14 cellular contexts compared by ENCODE assay signal in the genomic region with DNA sequence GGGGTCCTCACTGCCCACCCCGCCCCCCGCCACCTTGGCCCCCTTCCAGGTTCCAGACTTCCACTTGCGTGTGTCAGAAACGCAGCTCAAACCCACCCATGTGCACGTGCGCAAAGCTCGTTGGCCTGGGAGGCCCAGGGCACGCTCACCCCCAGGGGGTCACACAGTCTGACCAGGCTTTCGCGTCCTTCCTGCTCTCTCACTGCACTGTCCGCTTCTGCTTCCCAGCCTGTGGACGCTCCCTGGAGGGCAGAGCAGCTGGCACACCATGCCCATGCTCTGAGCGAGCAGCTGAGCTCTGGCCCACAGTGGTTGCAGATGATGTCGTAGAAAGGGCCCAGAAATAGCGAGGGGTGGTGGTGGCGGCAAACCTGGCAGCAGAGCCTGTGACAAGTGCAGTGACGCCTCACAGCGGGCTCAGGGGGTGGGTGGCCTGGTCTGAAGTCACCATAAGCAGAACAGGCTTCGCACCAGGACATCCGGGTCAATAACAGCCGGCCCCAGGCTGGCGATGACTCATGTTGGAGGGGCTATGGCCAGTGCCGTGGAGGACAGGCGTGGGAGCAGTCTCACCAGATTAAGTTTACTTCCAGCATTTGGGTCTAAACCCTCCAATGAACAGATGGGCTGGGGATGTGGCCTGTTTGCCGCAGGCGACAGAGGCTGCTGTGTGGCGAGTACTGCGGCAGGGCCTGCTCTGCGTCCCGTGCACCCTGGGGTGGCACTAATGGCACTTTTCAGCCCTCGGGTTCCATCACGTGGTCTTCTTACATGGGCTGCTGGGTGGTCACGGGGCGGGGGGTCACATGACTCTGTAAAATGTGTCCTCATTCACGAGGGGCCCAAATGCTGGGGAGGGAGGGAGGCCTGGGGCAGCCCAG. TPM values are rescaled to one million over a fixed set of nuclear protein-coding genes. Genes with fewer than 3 reads are reported as not detected.
DNase-seq lines count a peak whose midpoint lies in the region; ATAC-seq and TF ChIP-seq lines count a peak whose summit lies in the region.
"Had no signal": no experiment of that assay in that cellular context is flagged by ENCODE, and none has a peak within 500 bp of the region (broad histone marks: within the 10 kb centered on the region; RNA-seq: fewer than 3 reads in every experiment).

No MANE protein-coding gene starts in this region.

- H2AK5ac ChIP-seq in H9 (ENCODE audit: insufficient read length, low read length): no peak overlapping the region

- DNase-seq in H9 (peak; percentile 46), SK-MEL-5 (ENCODE audit: low read depth, low spot score) (peak; percentile 51), glomerular endothelial cell (ENCODE audit: extremely low read depth, low read depth, low spot score) (peak; percentile 25), posterior vena cava (ENCODE audit: low spot score) (peak; percentile 83), RWPE1 (ENCODE audit: low spot score) (no peak)
- no peak for DNase-seq in activated CD8-positive, alpha-beta T cell treated with anti-CD3 and anti-CD28 coated beads for 36 hours
- no peak for DNase-seq in activated CD4-positive, alpha-beta T cell treated with anti-CD3 and anti-CD28 coated beads for 1 hour
- DNase-seq: activated T-cell treated with anti-CD3 and anti-CD28 coated beads, Interleukin-2, amount 50 U/mL, for 48 hours; GDM1; lower lobe of right lung; NCI-H1092 treated with DMSO at 0.1 percent for 48 hours; testis had no signal

- H2BK20ac ChIP-seq in H9 (ENCODE audit: low read depth, low read length, poor library complexity, severe bottlenecking): no peak overlapping the region

- H2BK15ac ChIP-seq in H9 (ENCODE audit: low read depth, low read length): no peak overlapping the region

- H4K20me1 ChIP-seq in H9 (ENCODE audit: control insufficient read depth, insufficient read depth, insufficient read length): no peaks in the 10 kb centered on the region

- no peak overlapping the region for H4K5ac ChIP-seq in H9 (ENCODE audit: insufficient read length, low read depth, low read length)

- peak overlapping the region in 2 of 3 experiments; percentile 72 to 89; a peak in 2 of 7 replicates for H3K27ac Mint-ChIP-seq in H9
- no peak overlapping the region for H3K27ac Mint-ChIP-seq in activated CD8-positive, alpha-beta T cell treated with anti-CD3 and anti-CD28 coated beads for 36 hours
- H3K27ac Mint-ChIP-seq: T-helper 1 cell treated with Interleukin-12 subunit alpha and Interleukin-12 subunit beta and Interleukin-4 antibody, amounts not matched to agents 30 μg/mL and 1 μg/mL, for 36 hours had no signal

- no peaks in the 10 kb centered on the region for H3K9me3 ChIP-seq in H9 (ENCODE audit: control insufficient read depth, low read depth, low read length)
- H3K9me3 ChIP-seq: lower lobe of right lung, testis had no signal

- TF ChIP-seq CTCF in H9 (conservative IDR thresholded peaks at IDR 0.05): no peak
- no peak for TF ChIP-seq CTCF in RWPE1 (conservative IDR thresholded peaks at IDR 0.05; ENCODE audit: low read depth)
- TF ChIP-seq CTCF in activated CD8-positive, alpha-beta T cell treated with anti-CD3 and anti-CD28 coated beads for 36 hours (IDR thresholded peaks at IDR 0.05): no peak

- H3K18ac ChIP-seq in H9 (ENCODE audit: insufficient read length, low read depth, low read length): no peak overlapping the region

- no peak overlapping the region for H3K4me3 Mint-ChIP-seq in H9
- no peak overlapping the region for H3K4me3 Mint-ChIP-seq in activated CD8-positive, alpha-beta T cell treated with anti-CD3 and anti-CD28 coated beads for 36 hours
- H3K4me3 Mint-ChIP-seq: T-helper 1 cell treated with Interleukin-12 subunit alpha and Interleukin-12 subunit beta and Interleukin-4 antibody, amounts not matched to agents 30 μg/mL and 1 μg/mL, for 36 hours had no signal

- no peak overlapping the region for H3T11ph ChIP-seq in H9 (ENCODE audit: low read length)

- no CpG with 5 or more reads among the region's 35 CpGs for WGBS in H9 (ENCODE audit: extremely low coverage, insufficient read length, low lambda C conversion rate)

- no peaks in the 10 kb centered on the region for H3K79me1 ChIP-seq in H9 (ENCODE audit: insufficient read depth, low read depth, low read length, poor library complexity, severe bottlenecking)

- H3K27me3 Mint-ChIP-seq in H9 (ENCODE audit: low read depth): peaks cover 6% of the 10 kb centered on the region
- no peaks in the 10 kb centered on the region for H3K27me3 Mint-ChIP-seq in activated CD8-positive, alpha-beta T cell treated with anti-CD3 and anti-CD28 coated beads for 36 hours

- H3K27ac ChIP-seq in H9 (ENCODE audit: insufficient read length, low read depth, low read length): no peak overlapping the region
- H3K27ac ChIP-seq in RWPE1: no peak overlapping the region
- H3K27ac ChIP-seq: lower lobe of right lung, testis had no signal

- H3K9ac ChIP-seq in H9 (ENCODE audit: extremely low read depth, insufficient read length, low read length): no peak overlapping the region

- no peak overlapping the region for H4K8ac ChIP-seq in H9 (replicated peaks; ENCODE audit: insufficient read length, low read depth, low read length)

- CTCF ChIA-PET in RWPE1 (lab: Yijun Ruan, JAX): interaction anchor here (0.6 to 2.2 kb wide), 2 partner anchors 145 to 814 kb away, joined by 3 to 6 read pairs; no protein-coding TSS in a partner anchor
- CTCF ChIA-PET in activated CD8-positive, alpha-beta T cell treated with anti-CD3 and anti-CD28 coated beads for 36 hours (lab: Charles Lee): interaction anchor here (4.4 to 5.7 kb wide), 2 partner anchors 145 to 290 kb away, joined by 60 to 65 read pairs; a partner anchor contains a TSS

- no peaks in the 10 kb centered on the region; a peak in 1 of 7 replicates for H3K36me3 Mint-ChIP-seq in H9 (ENCODE audit: insufficient read depth in 1 of 3, low read depth in 3 of 3)
- H3K36me3 Mint-ChIP-seq in activated CD8-positive, alpha-beta T cell treated with anti-CD3 and anti-CD28 coated beads for 36 hours (ENCODE audit: low read depth): no peaks in the 10 kb centered on the region

- no peaks in the 10 kb centered on the region for H3K79me2 ChIP-seq in H9 (ENCODE audit: insufficient read depth, low read length)

- H2AFZ ChIP-seq in H9 (ENCODE audit: low read length): no peak overlapping the region

- in situ Hi-C loops in SK-MEL-5 (cut with HindIII; ENCODE audit: low pct_unique_long_range_greater_than_20kb, low sequenced_read_pairs): loop anchor here (25.0 kb wide), 1 partner anchor 235 kb away; a partner anchor contains a TSS

- intact Hi-C loops in posterior vena cava (cut with DNase I): loop anchor here in 1 of 2 donors (2.0 to 10.0 kb wide), 2 partner anchors 143 to 291 kb away; a partner anchor contains a TSS
- intact Hi-C loops in activated CD8-positive, alpha-beta T cell treated with anti-CD3 and anti-CD28 coated beads for 36 hours (cut with micrococcal nuclease): loop anchor here (10.0 kb wide), 1 partner anchor 143 kb away; a partner anchor contains a TSS

- H3K4me1 ChIP-seq in H9 (ENCODE audit: insufficient read depth, low read length): no peaks in the 10 kb centered on the region
- H3K4me1 ChIP-seq: testis had no signal

- H3K56ac ChIP-seq in H9 (ENCODE audit: insufficient read length, low read depth, low read length): no peak overlapping the region

- H3K4ac ChIP-seq in H9 (ENCODE audit: low read depth, low read length): no peak overlapping the region

- no peaks in the 10 kb centered on the region for H3K9me3 Mint-ChIP-seq in H9
- no peaks in the 10 kb centered on the region for H3K9me3 Mint-ChIP-seq in activated CD8-positive, alpha-beta T cell treated with anti-CD3 and anti-CD28 coated beads for 36 hours
- H3K9me3 Mint-ChIP-seq: T-helper 1 cell treated with Interleukin-12 subunit alpha and Interleukin-12 subunit beta and Interleukin-4 antibody, amounts not matched to agents 30 μg/mL and 1 μg/mL, for 36 hours had no signal

- no peak overlapping the region for H2BK12ac ChIP-seq in H9 (ENCODE audit: insufficient read length, low read depth, low read length)

- no peak overlapping the region for H3K14ac ChIP-seq in H9 (ENCODE audit: insufficient read depth, low read length)

- POLR2A ChIA-PET in RWPE1 (lab: Yijun Ruan, JAX; ENCODE audit: low non-redundant PET): no interaction called here
- POLR2A ChIA-PET in activated CD8-positive, alpha-beta T cell treated with anti-CD3 and anti-CD28 coated beads for 36 hours (lab: Charles Lee): no interaction called here

- peaks cover 10 to 16% of the 10 kb centered on the region in 2 experiments for H3K4me1 Mint-ChIP-seq in H9
- H3K4me1 Mint-ChIP-seq in activated CD8-positive, alpha-beta T cell treated with anti-CD3 and anti-CD28 coated beads for 36 hours (ENCODE audit: low read depth): no peaks in the 10 kb centered on the region

- no peak overlapping the region for H3K23ac ChIP-seq in H9 (ENCODE audit: insufficient read length, low read depth, low read length)

- H3K23me2 ChIP-seq in H9 (ENCODE audit: insufficient read length, low read depth, low read length, poor library complexity, severe bottlenecking): no peaks in the 10 kb centered on the region

- no peak overlapping the region for H2BK5ac ChIP-seq in H9 (ENCODE audit: insufficient read length, low read length)

- no peak overlapping the region for H3K4me2 ChIP-seq in H9 (ENCODE audit: insufficient read depth, insufficient read length, low read length)

- no peaks in the 10 kb centered on the region for H3K27me3 ChIP-seq in H9 (ENCODE audit: insufficient read depth, low read length)
- H3K27me3 ChIP-seq: testis had no signal

- H4K91ac ChIP-seq in H9 (ENCODE audit: insufficient read length, low read depth, low read length): no peak overlapping the region

- ATAC-seq in GM18861 (IDR thresholded peaks at IDR 0.05; ENCODE audit: unreplicated experiment): no peak
- ATAC-seq in activated CD8-positive, alpha-beta T cell treated with anti-CD3 and anti-CD28 coated beads for 36 hours: no peak
- ATAC-seq: lower lobe of right lung had no signal

- no peak overlapping the region for H2BK120ac ChIP-seq in H9 (ENCODE audit: low read depth, low read length, poor library complexity, severe bottlenecking)

RNA-seq across cellular contexts. Expression of a gene that starts 49.0 kb away (rescaled TPM):
- total RNA-seq in H9 (2021) (6.6 and 7.8 TPM in 2 replicates), glomerular endothelial cell (2.7 TPM in 2 replicates), posterior vena cava (1 to 10 TPM; 2.8 to 3.0 TPM)
- total RNA-seq in SK-MEL-5 (2014; rRNA removed; shearing (Covaris generic)): 11.0 and 15.7 TPM in 2 replicates
- 20.2 and 24.6 TPM in 2 replicates for polyA plus RNA-seq in SK-MEL-5 (2015; cell fraction: cytosol; rRNA removed)
- polyA plus RNA-seq in SK-MEL-5 (2015; cell fraction: nucleus; rRNA removed): 52.9 and 66.9 TPM in 2 replicates
- total RNA-seq in activated CD8-positive, alpha-beta T cell treated with anti-CD3 and anti-CD28 coated beads for 36 hours: 1 to 10 TPM; 8.3 to 9.4 TPM

Comparison
In these comparisons a context has a peak if more than half of its experiments do, and no peak if none do; other contexts are left out.
1. DNase-seq: peak in H9 (single experiment), SK-MEL-5 (single experiment), glomerular endothelial cell (single experiment) and posterior vena cava (single experiment); none in RWPE1 (single experiment), activated CD8-positive, alpha-beta T cell treated with anti-CD3 and anti-CD28 coated beads for 36 hours (single experiment) and activated CD4-positive, alpha-beta T cell treated with anti-CD3 and anti-CD28 coated beads for 1 hour (single experiment).